Comparison of ENCODE assay signal across 1 cellular context in genomic region chr14:75278422-75279152, GRCh38.
TF ChIP-seq lines count a peak whose summit lies in the region.

FOS (plus strand) TSS chr14:75278828; CDS start chr14:75278983, 155 bp downstream.

TF ChIP-seq in HepG2, 621 proteins besides CTCF, POLR2A, EP300 and RAD21 (continued from another document and continues in another):
- TF ChIP-seq, protein P1, sequence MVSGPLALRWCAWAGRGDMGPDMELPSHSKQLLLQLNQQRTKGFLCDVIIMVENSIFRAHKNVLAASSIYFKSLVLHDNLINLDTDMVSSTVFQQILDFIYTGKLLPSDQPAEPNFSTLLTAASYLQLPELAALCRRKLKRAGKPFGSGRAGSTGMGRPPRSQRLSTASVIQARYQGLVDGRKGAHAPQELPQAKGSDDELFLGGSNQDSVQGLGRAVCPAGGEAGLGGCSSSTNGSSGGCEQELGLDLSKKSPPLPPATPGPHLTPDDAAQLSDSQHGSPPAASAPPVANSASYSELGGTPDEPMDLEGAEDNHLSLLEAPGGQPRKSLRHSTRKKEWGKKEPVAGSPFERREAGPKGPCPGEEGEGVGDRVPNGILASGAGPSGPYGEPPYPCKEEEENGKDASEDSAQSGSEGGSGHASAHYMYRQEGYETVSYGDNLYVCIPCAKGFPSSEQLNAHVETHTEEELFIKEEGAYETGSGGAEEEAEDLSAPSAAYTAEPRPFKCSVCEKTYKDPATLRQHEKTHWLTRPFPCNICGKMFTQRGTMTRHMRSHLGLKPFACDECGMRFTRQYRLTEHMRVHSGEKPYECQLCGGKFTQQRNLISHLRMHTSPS (CRISPR knock-in tag; IDR thresholded peaks at IDR 0.05; ENCODE audit: low read depth), result no peak; the same call in 1 of the 2 replicates
- peak; percentile 79; the same call in 1 of the 2 replicates for TF ChIP-seq ZFP91 (CRISPR knock-in tag; IDR thresholded peaks at IDR 0.05; ENCODE audit: borderline replicate concordance)
- TF ChIP-seq, protein P2, sequence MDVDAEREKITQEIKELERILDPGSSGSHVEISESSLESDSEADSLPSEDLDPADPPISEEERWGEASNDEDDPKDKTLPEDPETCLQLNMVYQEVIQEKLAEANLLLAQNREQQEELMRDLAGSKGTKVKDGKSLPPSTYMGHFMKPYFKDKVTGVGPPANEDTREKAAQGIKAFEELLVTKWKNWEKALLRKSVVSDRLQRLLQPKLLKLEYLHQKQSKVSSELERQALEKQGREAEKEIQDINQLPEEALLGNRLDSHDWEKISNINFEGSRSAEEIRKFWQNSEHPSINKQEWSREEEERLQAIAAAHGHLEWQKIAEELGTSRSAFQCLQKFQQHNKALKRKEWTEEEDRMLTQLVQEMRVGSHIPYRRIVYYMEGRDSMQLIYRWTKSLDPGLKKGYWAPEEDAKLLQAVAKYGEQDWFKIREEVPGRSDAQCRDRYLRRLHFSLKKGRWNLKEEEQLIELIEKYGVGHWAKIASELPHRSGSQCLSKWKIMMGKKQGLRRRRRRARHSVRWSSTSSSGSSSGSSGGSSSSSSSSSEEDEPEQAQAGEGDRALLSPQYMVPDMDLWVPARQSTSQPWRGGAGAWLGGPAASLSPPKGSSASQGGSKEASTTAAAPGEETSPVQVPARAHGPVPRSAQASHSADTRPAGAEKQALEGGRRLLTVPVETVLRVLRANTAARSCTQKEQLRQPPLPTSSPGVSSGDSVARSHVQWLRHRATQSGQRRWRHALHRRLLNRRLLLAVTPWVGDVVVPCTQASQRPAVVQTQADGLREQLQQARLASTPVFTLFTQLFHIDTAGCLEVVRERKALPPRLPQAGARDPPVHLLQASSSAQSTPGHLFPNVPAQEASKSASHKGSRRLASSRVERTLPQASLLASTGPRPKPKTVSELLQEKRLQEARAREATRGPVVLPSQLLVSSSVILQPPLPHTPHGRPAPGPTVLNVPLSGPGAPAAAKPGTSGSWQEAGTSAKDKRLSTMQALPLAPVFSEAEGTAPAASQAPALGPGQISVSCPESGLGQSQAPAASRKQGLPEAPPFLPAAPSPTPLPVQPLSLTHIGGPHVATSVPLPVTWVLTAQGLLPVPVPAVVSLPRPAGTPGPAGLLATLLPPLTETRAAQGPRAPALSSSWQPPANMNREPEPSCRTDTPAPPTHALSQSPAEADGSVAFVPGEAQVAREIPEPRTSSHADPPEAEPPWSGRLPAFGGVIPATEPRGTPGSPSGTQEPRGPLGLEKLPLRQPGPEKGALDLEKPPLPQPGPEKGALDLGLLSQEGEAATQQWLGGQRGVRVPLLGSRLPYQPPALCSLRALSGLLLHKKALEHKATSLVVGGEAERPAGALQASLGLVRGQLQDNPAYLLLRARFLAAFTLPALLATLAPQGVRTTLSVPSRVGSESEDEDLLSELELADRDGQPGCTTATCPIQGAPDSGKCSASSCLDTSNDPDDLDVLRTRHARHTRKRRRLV (CRISPR knock-in tag; IDR thresholded peaks at IDR 0.05), result no peak
- TF ChIP-seq ZNF589 (CRISPR knock-in tag; conservative IDR thresholded peaks at IDR 0.05), result no peak
- no peak for TF ChIP-seq ZNF644 (CRISPR knock-in tag; IDR thresholded peaks at IDR 0.05; ENCODE audit: low read depth)
- TF ChIP-seq SMAD1 (CRISPR knock-in tag; IDR thresholded peaks at IDR 0.05; ENCODE audit: borderline replicate concordance, low read depth), result no peak; the same call in 1 of the 2 replicates
- no peak for TF ChIP-seq ZFP1 (CRISPR knock-in tag; IDR thresholded peaks at IDR 0.05)
- TF ChIP-seq RFXAP (CRISPR knock-in tag; IDR thresholded peaks at IDR 0.05; ENCODE audit: borderline replicate concordance), result peak; percentile 45; the same call in 1 of the 2 replicates
- 0 out of 2 replicates have a peak, but pooled peaks have one; percentile 23 for TF ChIP-seq ZMAT3 (CRISPR knock-in tag; conservative IDR thresholded peaks at IDR 0.05)
- no peak for TF ChIP-seq RNF219 (CRISPR knock-in tag; IDR thresholded peaks at IDR 0.05)
- TF ChIP-seq MTA3 (CRISPR knock-in tag; IDR thresholded peaks at IDR 0.05), result no peak
- no peak for TF ChIP-seq NCOA2 (CRISPR knock-in tag; IDR thresholded peaks at IDR 0.05)
- no peak for TF ChIP-seq ELF4 (CRISPR knock-in tag; IDR thresholded peaks at IDR 0.05; ENCODE audit: borderline replicate concordance)
- TF ChIP-seq HES4 (CRISPR knock-in tag; IDR thresholded peaks at IDR 0.05; ENCODE audit: borderline replicate concordance), result no peak; the same call in 1 of the 2 replicates
- TF ChIP-seq, protein P3, sequence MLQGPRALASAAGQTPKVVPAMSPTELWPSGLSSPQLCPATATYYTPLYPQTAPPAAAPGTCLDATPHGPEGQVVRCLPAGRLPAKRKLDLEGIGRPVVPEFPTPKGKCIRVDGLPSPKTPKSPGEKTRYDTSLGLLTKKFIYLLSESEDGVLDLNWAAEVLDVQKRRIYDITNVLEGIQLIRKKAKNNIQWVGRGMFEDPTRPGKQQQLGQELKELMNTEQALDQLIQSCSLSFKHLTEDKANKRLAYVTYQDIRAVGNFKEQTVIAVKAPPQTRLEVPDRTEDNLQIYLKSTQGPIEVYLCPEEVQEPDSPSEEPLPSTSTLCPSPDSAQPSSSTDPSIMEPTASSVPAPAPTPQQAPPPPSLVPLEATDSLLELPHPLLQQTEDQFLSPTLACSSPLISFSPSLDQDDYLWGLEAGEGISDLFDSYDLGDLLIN (CRISPR knock-in tag; IDR thresholded peaks at IDR 0.05; ENCODE audit: borderline replicate concordance), result peak; percentile 86; the same call in 1 of the 2 replicates
- no peak for TF ChIP-seq STAT5B (CRISPR knock-in tag; IDR thresholded peaks at IDR 0.05)
- TF ChIP-seq ZNF335 (CRISPR knock-in tag; IDR thresholded peaks at IDR 0.05), result no peak
- TF ChIP-seq, protein P4, sequence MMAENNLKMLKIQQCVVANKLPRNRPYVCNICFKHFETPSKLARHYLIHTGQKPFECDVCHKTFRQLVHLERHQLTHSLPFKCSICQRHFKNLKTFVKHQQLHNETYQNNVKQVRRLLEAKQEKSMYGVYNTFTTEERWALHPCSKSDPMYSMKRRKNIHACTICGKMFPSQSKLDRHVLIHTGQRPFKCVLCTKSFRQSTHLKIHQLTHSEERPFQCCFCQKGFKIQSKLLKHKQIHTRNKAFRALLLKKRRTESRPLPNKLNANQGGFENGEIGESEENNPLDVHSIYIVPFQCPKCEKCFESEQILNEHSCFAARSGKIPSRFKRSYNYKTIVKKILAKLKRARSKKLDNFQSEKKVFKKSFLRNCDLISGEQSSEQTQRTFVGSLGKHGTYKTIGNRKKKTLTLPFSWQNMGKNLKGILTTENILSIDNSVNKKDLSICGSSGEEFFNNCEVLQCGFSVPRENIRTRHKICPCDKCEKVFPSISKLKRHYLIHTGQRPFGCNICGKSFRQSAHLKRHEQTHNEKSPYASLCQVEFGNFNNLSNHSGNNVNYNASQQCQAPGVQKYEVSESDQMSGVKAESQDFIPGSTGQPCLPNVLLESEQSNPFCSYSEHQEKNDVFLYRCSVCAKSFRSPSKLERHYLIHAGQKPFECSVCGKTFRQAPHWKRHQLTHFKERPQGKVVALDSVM (CRISPR knock-in tag; IDR thresholded peaks at IDR 0.05), result no peak
- TF ChIP-seq ZBTB21 (CRISPR knock-in tag; IDR thresholded peaks at IDR 0.05), result no peak
- TF ChIP-seq, protein P5, sequence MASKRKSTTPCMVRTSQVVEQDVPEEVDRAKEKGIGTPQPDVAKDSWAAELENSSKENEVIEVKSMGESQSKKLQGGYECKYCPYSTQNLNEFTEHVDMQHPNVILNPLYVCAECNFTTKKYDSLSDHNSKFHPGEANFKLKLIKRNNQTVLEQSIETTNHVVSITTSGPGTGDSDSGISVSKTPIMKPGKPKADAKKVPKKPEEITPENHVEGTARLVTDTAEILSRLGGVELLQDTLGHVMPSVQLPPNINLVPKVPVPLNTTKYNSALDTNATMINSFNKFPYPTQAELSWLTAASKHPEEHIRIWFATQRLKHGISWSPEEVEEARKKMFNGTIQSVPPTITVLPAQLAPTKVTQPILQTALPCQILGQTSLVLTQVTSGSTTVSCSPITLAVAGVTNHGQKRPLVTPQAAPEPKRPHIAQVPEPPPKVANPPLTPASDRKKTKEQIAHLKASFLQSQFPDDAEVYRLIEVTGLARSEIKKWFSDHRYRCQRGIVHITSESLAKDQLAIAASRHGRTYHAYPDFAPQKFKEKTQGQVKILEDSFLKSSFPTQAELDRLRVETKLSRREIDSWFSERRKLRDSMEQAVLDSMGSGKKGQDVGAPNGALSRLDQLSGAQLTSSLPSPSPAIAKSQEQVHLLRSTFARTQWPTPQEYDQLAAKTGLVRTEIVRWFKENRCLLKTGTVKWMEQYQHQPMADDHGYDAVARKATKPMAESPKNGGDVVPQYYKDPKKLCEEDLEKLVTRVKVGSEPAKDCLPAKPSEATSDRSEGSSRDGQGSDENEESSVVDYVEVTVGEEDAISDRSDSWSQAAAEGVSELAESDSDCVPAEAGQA (IDR thresholded peaks at IDR 0.05; ENCODE audit: low read depth), result peak; percentile 36; the same call in 1 of the 2 replicates
- TF ChIP-seq, protein P5 (CRISPR knock-in tag; IDR thresholded peaks at IDR 0.05; ENCODE audit: borderline replicate concordance), result peak; percentile 38; the same call in 1 of the 2 replicates
- 0 out of 2 replicates have a peak, but pooled peaks have one; percentile 33 for TF ChIP-seq ZBTB7A (CRISPR knock-in tag; IDR thresholded peaks at IDR 0.05)
- no peak for TF ChIP-seq DBP (CRISPR knock-in tag; IDR thresholded peaks at IDR 0.05; ENCODE audit: not compliant biosample characterization)
- TF ChIP-seq GPBP1L1 (CRISPR knock-in tag; IDR thresholded peaks at IDR 0.05), result no peak
- no peak for TF ChIP-seq ZNF235 (CRISPR knock-in tag; IDR thresholded peaks at IDR 0.05; ENCODE audit: borderline replicate concordance)
- TF ChIP-seq IKZF1 (IDR thresholded peaks at IDR 0.05), result no peak
- TF ChIP-seq ZNF598 (CRISPR knock-in tag; IDR thresholded peaks at IDR 0.05; ENCODE audit: borderline replicate concordance), result peak; percentile 71; the same call in 1 of the 2 replicates
- no peak for TF ChIP-seq ZNF33A (CRISPR knock-in tag; IDR thresholded peaks at IDR 0.05; ENCODE audit: borderline replicate concordance)
- peak; percentile 69 for TF ChIP-seq CBX1 (IDR thresholded peaks at IDR 0.05; ENCODE audit: low read depth)
- no peak for TF ChIP-seq SOX6 (IDR thresholded peaks at IDR 0.05)
- TF ChIP-seq SOX6 (CRISPR knock-in tag; IDR thresholded peaks at IDR 0.05), result peak; percentile 44; the same call in 1 of the 2 replicates
- peak; percentile 63; the same call in 1 of the 2 replicates for TF ChIP-seq FOXC1 (CRISPR knock-in tag; IDR thresholded peaks at IDR 0.05; ENCODE audit: borderline replicate concordance)
- TF ChIP-seq ZNF747 (CRISPR knock-in tag; IDR thresholded peaks at IDR 0.05; ENCODE audit: borderline replicate concordance), result no peak; the same call in 1 of the 2 replicates
- TF ChIP-seq SKI (IDR thresholded peaks at IDR 0.05; ENCODE audit: partially characterized antibody), result peak; percentile 48
